In the genomic region with DNA sequence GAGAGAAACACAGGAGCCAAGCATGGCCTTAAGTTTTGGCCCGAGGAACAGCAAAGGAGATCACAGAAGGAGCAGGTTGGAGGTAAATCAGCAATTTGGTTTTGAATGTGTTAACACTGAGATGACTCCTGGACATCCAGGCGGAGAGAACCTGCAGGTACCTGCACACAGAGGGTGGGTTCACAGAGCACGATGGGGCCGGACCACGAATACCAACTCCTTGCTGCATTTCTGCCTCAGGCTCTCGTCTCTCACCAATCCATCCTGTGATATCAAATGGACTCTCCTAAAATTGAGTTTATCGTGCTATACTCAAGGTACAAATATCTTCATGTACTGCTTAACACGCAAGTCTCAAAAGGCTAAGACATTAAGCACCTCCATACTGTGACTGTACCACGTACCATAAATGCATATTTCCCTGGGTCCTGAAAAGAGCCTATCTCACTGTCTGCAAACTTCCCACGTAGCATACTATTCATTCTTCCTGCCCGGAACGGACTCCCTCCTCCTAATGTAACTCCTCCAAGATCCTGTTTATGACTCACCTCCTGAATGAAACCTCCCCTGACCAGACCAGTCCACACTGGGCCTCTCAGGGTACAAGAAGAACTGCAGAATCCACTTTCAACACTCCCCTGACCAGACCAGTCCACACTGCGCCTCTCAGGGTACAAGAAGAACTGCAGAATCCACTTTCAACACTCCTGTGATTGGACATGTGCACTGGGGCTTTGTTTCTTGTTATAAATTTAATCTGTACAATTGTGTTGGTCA, we compare ENCODE assay signal across 12 cellular contexts.
A peak's percentile ranks its signal among the peaks of the same experiment; 100 is the strongest.
DNase-seq lines count a peak whose midpoint lies in the region; ATAC-seq, FAIRE-seq and TF ChIP-seq lines count a peak whose summit lies in the region.
"Had no signal": no experiment of that assay in that cellular context is flagged by ENCODE, and none has a peak within 500 bp of the region (broad histone marks: within the 10 kb centered on the region; RNA-seq: fewer than 3 reads in every experiment).

No MANE protein-coding gene starts in this region.

- peaks cover under 1% of the 10 kb centered on the region; the same call in 1 of the 2 replicates for H3K36me3 ChIP-seq in ACC112 (ENCODE audit: insufficient read depth, low read length)
- no peaks in the 10 kb centered on the region for H3K36me3 ChIP-seq in body of pancreas (replicated peaks in 1 of 2; ENCODE audit: insufficient read depth in 1 of 2, low read depth in 2 of 2)
- H3K36me3 ChIP-seq in keratinocyte (ENCODE audit: control insufficient read depth in 2 of 2, extremely low read depth in 1 of 2, insufficient read depth in 2 of 2, low read length in 2 of 2), result no peaks in the 10 kb centered on the region

- dilution Hi-C loops in keratinocyte (cut with MboI; ENCODE audit: extremely low pct_ligation_motif_present, low sequenced_read_pairs), result no loop called here

- TF ChIP-seq POLR2A in body of pancreas (IDR thresholded peaks at IDR 0.05), result no peak

- WGBS in body of pancreas, 2 donors, result 85 to 88% methylated on average over 13 of the region's 13 CpGs

- no peaks in the 10 kb centered on the region for H3K9me3 ChIP-seq in body of pancreas
- no peaks in the 10 kb centered on the region for H3K9me3 ChIP-seq in keratinocyte (ENCODE audit: control insufficient read depth, low read depth, low read length)

- H3K27ac ChIP-seq in ACC112 (ENCODE audit: low read depth, low read length) (peak overlapping the region; percentile 66), body of pancreas (no peak overlapping the region), keratinocyte (ENCODE audit: control insufficient read depth, insufficient read depth, low read length) (no peak overlapping the region)

- no peak overlapping the region for H3K9ac ChIP-seq in keratinocyte (ENCODE audit: control insufficient read depth, extremely low read depth, insufficient read depth, low read length)

- no peaks in the 10 kb centered on the region for H3K9me1 ChIP-seq in keratinocyte (ENCODE audit: control insufficient read depth, extremely low read depth, insufficient read depth, low read length)

- no peaks in the 10 kb centered on the region for H3K27me3 ChIP-seq in ACC112 (ENCODE audit: insufficient read depth, low read length)
- no peaks in the 10 kb centered on the region for H3K27me3 ChIP-seq in body of pancreas
- no peaks in the 10 kb centered on the region for H3K27me3 ChIP-seq in keratinocyte (ENCODE audit: control insufficient read depth, extremely low read depth, insufficient read depth, low read length)

- H4K20me1 ChIP-seq in keratinocyte (ENCODE audit: control insufficient read depth, extremely low read depth, insufficient read depth, low read length), result no peaks in the 10 kb centered on the region

- peak overlapping the region; percentile 42 for H3K4me2 ChIP-seq in keratinocyte (ENCODE audit: control insufficient read depth, extremely low read depth, insufficient read depth, low read depth, low read length)

- H3K4me3 ChIP-seq in ACC112 (ENCODE audit: low read depth, low read length) (no peak overlapping the region), body of pancreas (no peak overlapping the region), keratinocyte (ENCODE audit: control insufficient read depth in 2 of 3, extremely low read depth in 1 of 3, insufficient read depth in 2 of 3, low read depth in 1 of 3, low read length in 3 of 3) (no peak overlapping the region)

- DNase-seq in HS-27A (ENCODE audit: low read depth) (peak; percentile 50), body of pancreas (no peak), keratinocyte (ENCODE audit: low read depth, low spot score) (peak; percentile 45), C1 segment of cervical spinal cord (lab: John Stamatoyannopoulos, UW) (no peak), NCI-H1105 (lab: John Stamatoyannopoulos, UW) (no peak), LoVo (ENCODE audit: low spot score) (no peak)
- DNase-seq: activated naive CD8-positive, alpha-beta T cell treated with anti-CD3 and anti-CD28 coated beads, Interleukin-2, amount 10 ng/mL, durations not matched to agents 7 days and 5 days; CD8-positive, alpha-beta memory T cell; NCI-H2081 treated with DMSO at 0.1 percent for 48 hours; stimulated activated CD4-positive, alpha-beta T cell treated with anti-CD3 and anti-CD28 coated beads, Interleukin-12 subunit alpha, Interleukin-12 subunit beta, amount 100 ng/mL, for 4 hours had no signal

- H3K79me2 ChIP-seq in ACC112 (ENCODE audit: control insufficient read depth, insufficient read depth, low read length, unreplicated experiment) (no peaks in the 10 kb centered on the region), keratinocyte (ENCODE audit: control insufficient read depth, insufficient read depth, low read length) (no peaks in the 10 kb centered on the region)

- peak; percentile 89 for FAIRE-seq in keratinocyte (lab: Jason Lieb, UNC)

- H3K4me1 ChIP-seq in ACC112 (ENCODE audit: control insufficient read depth, insufficient read depth, low read length, unreplicated experiment), result peaks cover 24% of the 10 kb centered on the region
- no peaks in the 10 kb centered on the region for H3K4me1 ChIP-seq in body of pancreas
- peaks cover 12% of the 10 kb centered on the region for H3K4me1 ChIP-seq in keratinocyte (ENCODE audit: control insufficient read depth, extremely low read depth, insufficient read depth, low read length)

- H2AFZ ChIP-seq in ACC112 (ENCODE audit: low read length, unreplicated experiment) (peak overlapping the region; percentile 9), keratinocyte (ENCODE audit: control insufficient read depth, low read length) (peak overlapping the region; percentile 8)

- intact Hi-C loops in body of pancreas (cut with DNase I), result no loop called here

- ATAC-seq in body of pancreas, result peak; percentile 40
- no peak for ATAC-seq in HG02571 (IDR thresholded peaks at IDR 0.05; ENCODE audit: unreplicated experiment)

- no peak for TF ChIP-seq CTCF in body of pancreas (IDR thresholded peaks at IDR 0.05)
- no peak for TF ChIP-seq CTCF in keratinocyte (optimal IDR thresholded peaks at IDR 0.05 in 1 of 3, IDR thresholded peaks at IDR 0.05 in 1 of 3, conservative IDR thresholded peaks at IDR 0.05 in 1 of 3; ENCODE audit: extremely low read depth in 1 of 3, insufficient read depth in 2 of 3, low read length in 3 of 3)

Comparison
In these comparisons a context has a peak if more than half of its experiments do, and no peak if none do; other contexts are left out.
1. DNase-seq: peak in HS-27A (single experiment) and keratinocyte (single experiment); none in body of pancreas (0 of 4), C1 segment of cervical spinal cord (0 of 14), NCI-H1105 (single experiment) and LoVo (single experiment).